Comparison of ENCODE assay signal across 1 cellular context in genomic region chr19:19113040-19113541, GRCh38.
TF ChIP-seq lines count a peak whose summit lies in the region.

No MANE protein-coding gene starts in this region.

TF ChIP-seq in liver, 16 proteins besides CTCF, POLR2A, EP300 and RAD21 (continued from another document):
- TF ChIP-seq ZBTB33 (IDR thresholded peaks at IDR 0.05): no peak
- no peak for TF ChIP-seq YY1 (IDR thresholded peaks at IDR 0.05)
- TF ChIP-seq EGR1 (IDR thresholded peaks at IDR 0.05; ENCODE audit: low read depth in 2 of 2): no peak
- no peak for TF ChIP-seq FOXA2 (IDR thresholded peaks at IDR 0.05)
